20 cellular contexts compared by ENCODE assay signal in genomic region chr10:133452453-133452852, GRCh38. TPM values are rescaled to one million over a fixed set of nuclear protein-coding genes. Genes with fewer than 3 reads are reported as not detected.
DNase-seq lines count a peak whose midpoint lies in the region; ATAC-seq, FAIRE-seq and TF ChIP-seq lines count a peak whose summit lies in the region.
"Had no signal": no experiment of that assay in that cellular context is flagged by ENCODE, and none has a peak within 500 bp of the region (broad histone marks: within the 10 kb centered on the region; RNA-seq: fewer than 3 reads in every experiment).

No MANE protein-coding gene starts in this region.

- WGBS in esophagus muscularis mucosa, result 84% methylated on average over 4 of the region's 4 CpGs

- H3K9me3 Mint-ChIP-seq in type B pancreatic cell, result peaks cover 8% of the 10 kb centered on the region

- TF ChIP-seq POLR2A in esophagus muscularis mucosa (IDR thresholded peaks at IDR 0.05; ENCODE audit: low read depth), result no peak
- TF ChIP-seq POLR2A in H54 (IDR thresholded peaks at IDR 0.05; ENCODE audit: low read depth, low read length), result no peak

- H3K4me3 ChIP-seq in HEK293 (ENCODE audit: low read depth, low read length), result no peak overlapping the region
- H3K4me3 ChIP-seq in esophagus muscularis mucosa, result no peak overlapping the region
- H3K4me3 ChIP-seq: BLaER1 had no signal

- no peak for TF ChIP-seq EP300 in esophagus muscularis mucosa (IDR thresholded peaks at IDR 0.05)

- POLR2A ChIA-PET in HEK293 (lab: Yijun Ruan, JAX), result no interaction called here

- no peaks in the 10 kb centered on the region for H3K4me1 ChIP-seq in HEK293 (ENCODE audit: control insufficient read depth, insufficient read depth, low read length)
- no peaks in the 10 kb centered on the region for H3K4me1 ChIP-seq in esophagus muscularis mucosa
- H3K4me1 ChIP-seq: Caco-2 had no signal

- H3K36me3 Mint-ChIP-seq in type B pancreatic cell, result no peaks in the 10 kb centered on the region

- CTCF ChIA-PET in HEK293 (lab: Yijun Ruan, JAX), result no interaction called here

- no peak overlapping the region for H3K27ac ChIP-seq in HEK293 (ENCODE audit: extremely low read depth, low read depth, low read length)
- H3K27ac ChIP-seq in KOPT-K1 (ENCODE audit: low read depth, low read length, poor library complexity, severe bottlenecking), result peak overlapping the region; percentile 83
- no peak overlapping the region for H3K27ac ChIP-seq in esophagus muscularis mucosa (replicated peaks in 1 of 4)
- H3K27ac ChIP-seq: BLaER1, C4-2B had no signal

- no peak overlapping the region for H3K27ac Mint-ChIP-seq in type B pancreatic cell
- H3K27ac Mint-ChIP-seq: B cell; CD8-positive, alpha-beta T cell; H9 had no signal

- no peaks in the 10 kb centered on the region for H3K4me1 Mint-ChIP-seq in type B pancreatic cell (ENCODE audit: unreplicated experiment)
- H3K4me1 Mint-ChIP-seq: B cell; CD4-positive, CD25-positive, alpha-beta regulatory T cell; H9 had no signal

- DNase-seq in esophagus muscularis mucosa (ENCODE audit: extremely low spot score) (peak; percentile 82), type B pancreatic cell (ENCODE audit: extremely low spot score, unreplicated experiment) (no peak), H54 (ENCODE audit: insufficient read length, low spot score) (no peak)
- DNase-seq: Caco-2; CD4-positive, CD25-positive, alpha-beta regulatory T cell; CD8-positive, alpha-beta T cell; DMS153; DND-41; H9 had no signal

- H3K36me3 ChIP-seq in HEK293 (ENCODE audit: control insufficient read depth in 2 of 2, insufficient read depth in 1 of 2, low read length in 2 of 2), result no peaks in the 10 kb centered on the region
- H3K36me3 ChIP-seq in KOPT-K1 (ENCODE audit: insufficient read depth, low read length), result 0 out of 2 replicates have a peak, but pooled peaks cover 16% of the 10 kb centered on the region
- H3K36me3 ChIP-seq in esophagus muscularis mucosa, result peaks cover 0 to 4% (median 0%) of the 10 kb centered on the region in 4 donors
- H3K36me3 ChIP-seq: BLaER1 had no signal

- no peak for ATAC-seq in HG02642 (IDR thresholded peaks at IDR 0.05; ENCODE audit: poor library complexity, unreplicated experiment)
- ATAC-seq: CD8-positive, alpha-beta T cell; HCT116 had no signal

- H3K27me3 ChIP-seq in esophagus muscularis mucosa, result no peaks in the 10 kb centered on the region
- H3K27me3 ChIP-seq: BLaER1 had no signal

- intact Hi-C loops in esophagus muscularis mucosa (cut with DNase I), result no loop called here

- no peaks in the 10 kb centered on the region for H3K27me3 Mint-ChIP-seq in type B pancreatic cell

- no peak overlapping the region for H3K4me3 Mint-ChIP-seq in type B pancreatic cell
- H3K4me3 Mint-ChIP-seq: B cell; CD4-positive, CD25-positive, alpha-beta regulatory T cell; CD8-positive, alpha-beta T cell; H9 had no signal

- no peak for TF ChIP-seq CTCF in HEK293 (tag by site-specific recombination; IDR thresholded peaks at IDR 0.05)
- no peak for TF ChIP-seq CTCF in esophagus muscularis mucosa (IDR thresholded peaks at IDR 0.05)
- no peak for TF ChIP-seq CTCF in type B pancreatic cell (conservative IDR thresholded peaks at IDR 0.05)

- no peaks in the 10 kb centered on the region for H3K9me3 ChIP-seq in HEK293 (ENCODE audit: control insufficient read depth, insufficient read depth, low read depth, low read length)
- H3K9me3 ChIP-seq in KOPT-K1 (ENCODE audit: insufficient read depth, low read length, poor library complexity, severe bottlenecking), result peaks cover 21% of the 10 kb centered on the region
- peaks cover 0 to 18% (median 16%) of the 10 kb centered on the region in 4 donors for H3K9me3 ChIP-seq in esophagus muscularis mucosa

- no peak for FAIRE-seq in H54 (lab: Jason Lieb, UNC)
- FAIRE-seq: A204.1, G401.6, GM12892, H1 had no signal

TF ChIP-seq in HEK293, 187 proteins besides CTCF, POLR2A, EP300 and RAD21:
- TF ChIP-seq PRDM10 (tag by site-specific recombination; IDR thresholded peaks at IDR 0.05), result peak; percentile 82
- no peak for TF ChIP-seq ZNF571 (tag by site-specific recombination; IDR thresholded peaks at IDR 0.05)

RNA-seq across cellular contexts. Expression of gene SCART1, which starts 1.3 kb away (rescaled TPM):
- 1 to 10 TPM in 3 of 4 donors, under 1 TPM in 1; 0.65 to 1.7 (median 1.4) TPM for total RNA-seq in esophagus muscularis mucosa
- 1.2 and 1.4 TPM in 2 replicates for total RNA-seq in type B pancreatic cell (ENCODE audit: low replicate concordance)

RNA-seq across cellular contexts. Expression of gene SPRN, which starts 28.0 kb away (rescaled TPM):
- total RNA-seq in esophagus muscularis mucosa, result under 1 TPM in 2 of 4 donors, not detected in 2; 0.34 to 0.71 TPM
- total RNA-seq in type B pancreatic cell (ENCODE audit: low replicate concordance), result 0.21 and 0.56 TPM in 2 replicates
- total RNA-seq: B cell; Caco-2; CD4-positive, CD25-positive, alpha-beta regulatory T cell; CD8-positive, alpha-beta T cell had no signal

RNA-seq across cellular contexts. Expression of gene MTG1, which starts 58.5 kb away (rescaled TPM):
- total RNA-seq in esophagus muscularis mucosa (10 to 100 TPM; 12.6 to 23.6 (median 15.9) TPM), type B pancreatic cell (ENCODE audit: low replicate concordance) (79.1 and 89.6 TPM in 2 replicates)
